Comparison of ENCODE assay signal across 6 cellular contexts in the genomic region with DNA sequence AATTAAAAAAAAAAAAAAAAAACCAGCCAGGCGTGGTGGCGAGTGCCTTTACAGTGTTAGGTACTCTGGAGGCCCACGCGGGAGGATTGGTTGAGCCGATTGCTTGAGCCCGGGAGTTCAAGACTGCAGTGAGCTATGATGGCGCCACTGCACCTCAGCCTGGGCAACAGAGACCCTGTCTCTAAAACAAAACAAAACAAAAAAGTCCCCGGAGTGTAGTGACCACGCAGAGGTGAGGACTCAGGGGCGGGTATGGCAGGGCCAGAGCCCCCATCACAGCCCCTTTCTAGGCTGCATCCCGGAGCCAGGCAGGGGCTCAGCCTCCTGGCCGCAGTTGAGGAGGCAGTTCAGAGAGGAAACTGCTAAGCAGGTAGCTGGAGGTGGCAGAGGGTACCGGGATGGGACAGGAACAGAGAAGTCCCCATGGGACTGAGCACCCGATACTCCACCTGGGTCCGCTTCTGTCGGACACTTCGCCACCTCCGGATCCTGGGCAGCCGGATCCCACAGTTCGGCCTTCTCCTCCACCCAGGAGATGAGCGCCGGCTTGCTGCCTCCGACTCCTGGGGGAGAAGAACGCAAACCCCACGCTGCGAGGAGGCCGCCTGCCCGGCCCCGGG. TPM values are rescaled to one million over a fixed set of nuclear protein-coding genes. Genes with fewer than 3 reads are reported as not detected.
A peak's percentile ranks its signal among the peaks of the same experiment; 100 is the strongest.
DNase-seq lines count a peak whose midpoint lies in the region; ATAC-seq and TF ChIP-seq lines count a peak whose summit lies in the region.

No MANE protein-coding gene starts in this region.

- H3K4me2 ChIP-seq in BLaER1 treated with 17β-estradiol and CSF1 and Interleukin-3, amounts not matched to agents 10 nM and 100 nM: peak overlapping the region; percentile 83 to 97 (median 93)

- H3K9me3 Mint-ChIP-seq in activated naive CD4-positive, alpha-beta T cell treated with anti-CD3 and anti-CD28 coated beads, Interleukin-2, amount 50 U/mL, for 72 hours: no peaks in the 10 kb centered on the region
- no peaks in the 10 kb centered on the region for H3K9me3 Mint-ChIP-seq in mesothelial cell of epicardium

- H3K36me3 Mint-ChIP-seq in activated naive CD4-positive, alpha-beta T cell treated with anti-CD3 and anti-CD28 coated beads, Interleukin-2, amount 50 U/mL, for 72 hours: peaks cover 35 to 36% of the 10 kb centered on the region in 2 donors
- H3K36me3 Mint-ChIP-seq in mesothelial cell of epicardium: peaks cover 6% of the 10 kb centered on the region

- peak overlapping the region; percentile 96 to 98 for H3K27ac Mint-ChIP-seq in activated naive CD4-positive, alpha-beta T cell treated with anti-CD3 and anti-CD28 coated beads, Interleukin-2, amount 50 U/mL, for 72 hours
- H3K27ac Mint-ChIP-seq in mesothelial cell of epicardium: peak overlapping the region; percentile 84

- no peak for TF ChIP-seq CTCF in mesothelial cell of epicardium (IDR thresholded peaks at IDR 0.05; ENCODE audit: unreplicated experiment)

- peaks cover 37 to 68% (median 55%) of the 10 kb centered on the region in 10 experiments for H3K4me1 ChIP-seq in BLaER1 treated with 17β-estradiol and CSF1 and Interleukin-3, amounts not matched to agents 10 nM and 100 nM

- H3K4me3 Mint-ChIP-seq in mesothelial cell of epicardium: peak overlapping the region; percentile 93

- peak overlapping the region; percentile 84 to 97 (median 92) for H3K9ac ChIP-seq in BLaER1 treated with 17β-estradiol and CSF1 and Interleukin-3, amounts not matched to agents 10 nM and 100 nM

- peak; percentile 4 for ATAC-seq in HG02610 (IDR thresholded peaks at IDR 0.05; ENCODE audit: unreplicated experiment)
- ATAC-seq in activated naive CD4-positive, alpha-beta T cell treated with anti-CD3 and anti-CD28 coated beads, Interleukin-2, amount 50 U/mL, for 72 hours: peak; percentile 3 to 4

- H3K27ac ChIP-seq in BLaER1 treated with 17β-estradiol and CSF1 and Interleukin-3, amounts not matched to agents 10 nM and 100 nM: peak overlapping the region; percentile 88 to 97 (median 93)

- DNase-seq in activated naive CD4-positive, alpha-beta T cell treated with anti-CD3 and anti-CD28 coated beads, Interleukin-2, amount 50 U/mL, for 72 hours (ENCODE audit: low spot score in 2 of 2): no peak
- DNase-seq in mesothelial cell of epicardium (ENCODE audit: low spot score in 2 of 2, unreplicated experiment in 2 of 2) (no peak), dedifferentiated amniotic fluid mesenchymal stem cell (ENCODE audit: extremely low spot score) (no peak), AG08395 (ENCODE audit: low spot score) (no peak)

- H3K27me3 ChIP-seq in BLaER1 treated with 17β-estradiol and CSF1 and Interleukin-3, amounts not matched to agents 10 nM and 100 nM: no peaks in the 10 kb centered on the region

- peaks cover 20 to 30% (median 27%) of the 10 kb centered on the region in 11 experiments for H3K36me3 ChIP-seq in BLaER1 treated with 17β-estradiol and CSF1 and Interleukin-3, amounts not matched to agents 10 nM and 100 nM

- H3K4me1 Mint-ChIP-seq in mesothelial cell of epicardium: peaks cover 35% of the 10 kb centered on the region

- H3K4me3 ChIP-seq in BLaER1 treated with 17β-estradiol and CSF1 and Interleukin-3, amounts not matched to agents 10 nM and 100 nM: peak overlapping the region; percentile 65 to 89 (median 75)

- H3K9me3 ChIP-seq in BLaER1 treated with 17β-estradiol and CSF1 and Interleukin-3, amounts not matched to agents 10 nM and 100 nM (replicated peaks in 1 of 11): no peaks in the 10 kb centered on the region

- no peaks in the 10 kb centered on the region for H3K27me3 Mint-ChIP-seq in mesothelial cell of epicardium (ENCODE audit: low read depth)

- no peaks in the 10 kb centered on the region for H4K20me1 ChIP-seq in BLaER1 treated with 17β-estradiol and CSF1 and Interleukin-3, amounts not matched to agents 10 nM and 100 nM

RNA-seq across cellular contexts. Expression of a gene that starts 0.8 kb away (rescaled TPM):
- total RNA-seq in activated naive CD4-positive, alpha-beta T cell treated with anti-CD3 and anti-CD28 coated beads, Interleukin-2, amount 50 U/mL, for 72 hours: 1 to 10 TPM; 4.5 to 8.2 TPM
- total RNA-seq in mesothelial cell of epicardium: 12.4 to 16.4 TPM (median 15.2 TPM) in 3 replicates

RNA-seq across cellular contexts. Expression of a gene that starts 7.5 kb away (rescaled TPM):
- total RNA-seq in activated naive CD4-positive, alpha-beta T cell treated with anti-CD3 and anti-CD28 coated beads, Interleukin-2, amount 50 U/mL, for 72 hours: 1 to 10 TPM; 2.3 to 9.3 TPM
- total RNA-seq in mesothelial cell of epicardium: 41.2 to 42.2 TPM (median 41.9 TPM) in 3 replicates

RNA-seq across cellular contexts. Expression of a gene that starts 24.3 kb away (rescaled TPM):
- total RNA-seq in activated naive CD4-positive, alpha-beta T cell treated with anti-CD3 and anti-CD28 coated beads, Interleukin-2, amount 50 U/mL, for 72 hours: 10 to 100 TPM; 11.1 to 11.6 TPM
- total RNA-seq in mesothelial cell of epicardium: 16.5 to 18.2 TPM (median 17.0 TPM) in 3 replicates

RNA-seq across cellular contexts. Expression of a gene that starts 37.7 kb away (rescaled TPM):
- 1 to 10 TPM; 7.2 TPM for total RNA-seq in activated naive CD4-positive, alpha-beta T cell treated with anti-CD3 and anti-CD28 coated beads, Interleukin-2, amount 50 U/mL, for 72 hours
- 10.1 to 12.0 TPM (median 11.3 TPM) in 3 replicates for total RNA-seq in mesothelial cell of epicardium

RNA-seq across cellular contexts. Expression of a gene that starts 51.6 kb away (rescaled TPM):
- total RNA-seq in activated naive CD4-positive, alpha-beta T cell treated with anti-CD3 and anti-CD28 coated beads, Interleukin-2, amount 50 U/mL, for 72 hours: 10 to 100 TPM; 10.8 to 22.1 TPM
- 28.0 to 31.9 TPM (median 29.0 TPM) in 3 replicates for total RNA-seq in mesothelial cell of epicardium
